In genomic region chr20:43409041-43409913, GRCh38 we compare ENCODE assay signal across 8 cellular contexts. TPM values are rescaled to one million over a fixed set of nuclear protein-coding genes. Genes with fewer than 3 reads are reported as not detected.
DNase-seq lines count a peak whose midpoint lies in the region; ATAC-seq and TF ChIP-seq lines count a peak whose summit lies in the region.

No MANE protein-coding gene starts in this region.

- H3K27me3 ChIP-seq in BJ (ENCODE audit: control insufficient read depth, insufficient read depth, low read length), result no peaks in the 10 kb centered on the region
- no peaks in the 10 kb centered on the region for H3K27me3 ChIP-seq in testis

- H3K27ac ChIP-seq in testis, result no peak overlapping the region

- H3K4me1 ChIP-seq in testis, result no peaks in the 10 kb centered on the region

- TF ChIP-seq CTCF in BJ (IDR thresholded peaks at IDR 0.05; ENCODE audit: insufficient read depth, low read depth, low read length), result peak; percentile 80
- TF ChIP-seq CTCF in GM13977 (IDR thresholded peaks at IDR 0.05; ENCODE audit: extremely low read depth, insufficient read depth, missing control alignments), result peak; percentile 77
- peak in 1 of 3 experiments; percentile 32 for TF ChIP-seq CTCF in testis (IDR thresholded peaks at IDR 0.05)

- 29 to 33% methylated on average over 12 of the region's 12 CpGs for WGBS in testis, 2 donors

- DNase-seq in BJ (ENCODE audit: low read depth), result no peak
- DNase-seq in GM13977 (ENCODE audit: low spot score), result no peak
- DNase-seq in NCI-H774 (lab: John Stamatoyannopoulos, UW), result peak; percentile 19
- peak; percentile 19 to 39 for DNase-seq in erythroblast (lab: John Stamatoyannopoulos, UW)
- peak; percentile 50 for DNase-seq in testis
- no peak for DNase-seq in ecto neural progenitor cell (ENCODE audit: low spot score)

- TF ChIP-seq POLR2A in erythroblast (IDR thresholded peaks at IDR 0.05; ENCODE audit: low read length) (no peak), testis (IDR thresholded peaks at IDR 0.05) (no peak)

- in situ Hi-C loops in GM13977 (cut with MboI; ENCODE audit: low pct_unique_long_range_greater_than_20kb, low sequenced_read_pairs, unreplicated experiment), result loop anchor here (25.0 kb wide), 1 partner anchor 1672 kb away; no protein-coding TSS in a partner anchor

- no peaks in the 10 kb centered on the region for H3K9me3 ChIP-seq in testis

- intact Hi-C loops in testis (cut with DNase I; ENCODE audit: low total_unique reads), result no loop called here

- CTCF ChIA-PET in BJ (lab: Yijun Ruan, JAX), result interaction anchor here (0.6 to 2.4 kb wide), 27 partner anchors 9 to 1712 kb away, joined by 3 to 29 read pairs (median 4); partner anchors contain the start of gene SRSF6

- no peaks in the 10 kb centered on the region for H3K36me3 ChIP-seq in BJ (ENCODE audit: control insufficient read depth, insufficient read depth, low read length)
- H3K36me3 ChIP-seq in testis (ENCODE audit: low read depth, missing control alignments), result no peaks in the 10 kb centered on the region

- POLR2A ChIA-PET in BJ (lab: Charles Lee), result no interaction called here

- ATAC-seq in GM18909 (IDR thresholded peaks at IDR 0.05; ENCODE audit: poor library complexity, unreplicated experiment), result no peak
- ATAC-seq in GM21737 (IDR thresholded peaks at IDR 0.05; ENCODE audit: unreplicated experiment), result no peak

- H3K4me3 ChIP-seq in BJ (ENCODE audit: low read depth, low read length), result no peak overlapping the region
- H3K4me3 ChIP-seq in testis, result no peak overlapping the region

RNA-seq across cellular contexts. Expression of gene SRSF6, which starts 48.4 kb away (rescaled TPM):
- 76.1 and 121 TPM in 2 replicates for polyA plus RNA-seq in BJ (2011; rRNA removed)
- 45.5 and 49.6 TPM in 2 replicates for polyA minus RNA-seq in BJ (2011; rRNA and poly(A)+ RNA removed)
- 100 to 1,000 TPM in 1 of 2 donors, 10 to 100 TPM in 1; 90.4 to 127 TPM for total RNA-seq in testis
- polyA plus RNA-seq in testis (ENCODE audit: insufficient read depth, low read depth, low replicate concordance), result 100.0 TPM

Comparison
In these comparisons a context has a peak if more than half of its experiments do, and no peak if none do; other contexts are left out.
1. DNase-seq: peak in NCI-H774 (single experiment), erythroblast (2 of 2) and testis (single experiment); none in BJ (single experiment), GM13977 (single experiment) and ecto neural progenitor cell (single experiment).